In genomic region chr16:11201498-11202259, GRCh38 we compare ENCODE assay signal across 10 cellular contexts. TPM values are rescaled to one million over a fixed set of nuclear protein-coding genes. Genes with fewer than 3 reads are reported as not detected.
DNase-seq lines count a peak whose midpoint lies in the region; ATAC-seq, FAIRE-seq and TF ChIP-seq lines count a peak whose summit lies in the region.
"Had no signal": no experiment of that assay in that cellular context is flagged by ENCODE, and none has a peak within 500 bp of the region (broad histone marks: within the 10 kb centered on the region; RNA-seq: fewer than 3 reads in every experiment).

No MANE protein-coding gene starts in this region.

- CTCF ChIA-PET in A673 (lab: Charles Lee), result no interaction called here

- TF ChIP-seq POLR2A in H54 (IDR thresholded peaks at IDR 0.05; ENCODE audit: low read depth, low read length), result no peak

- H3K9me3 ChIP-seq in A673 (ENCODE audit: low read depth, low read length, poor library complexity, severe bottlenecking) (no peaks in the 10 kb centered on the region), SJCRH30 (replicated peaks) (no peaks in the 10 kb centered on the region)
- H3K9me3 ChIP-seq: right lobe of liver had no signal

- H3K4me3 ChIP-seq in A673 (ENCODE audit: low read depth, low read length, poor library complexity, severe bottlenecking) (no peak overlapping the region), SJCRH30 (no peak overlapping the region)
- H3K4me3 ChIP-seq: right lobe of liver had no signal

- intact Hi-C loops in A673 (cut with micrococcal nuclease; ENCODE audit: unreplicated experiment), result no loop called here

- no peak for TF ChIP-seq CTCF in A673 (conservative IDR thresholded peaks at IDR 0.05; ENCODE audit: low read depth, low read length)

- H3K27me3 ChIP-seq in A673 (replicated peaks; ENCODE audit: insufficient read depth, low read depth, low read length, poor library complexity) (no peaks in the 10 kb centered on the region), SJCRH30 (no peaks in the 10 kb centered on the region)
- H3K27me3 ChIP-seq: right lobe of liver had no signal

- DNase-seq in A673 (ENCODE audit: low spot score) (peak; percentile 29), H54 (ENCODE audit: insufficient read length, low spot score) (peak; percentile 79), SJCRH30 (peak; percentile 39 to 44), glomerular visceral epithelial cell (ENCODE audit: extremely low spot score) (peak; percentile 70), superior temporal gyrus (ENCODE audit: extremely low spot score) (no peak), G401 (ENCODE audit: low spot score) (no peak), T-helper 9 cell (no peak)
- DNase-seq: NCI-H1694 had no signal

- in situ Hi-C loops in G401 (cut with HindIII; ENCODE audit: low sequenced_read_pairs), result no loop called here

- POLR2A ChIA-PET in A673 (lab: Charles Lee; ENCODE audit: low non-redundant PET), result no interaction called here

- no peak overlapping the region for H3K27ac ChIP-seq in A673 (ENCODE audit: low read depth, low read length, poor library complexity, severe bottlenecking)
- H3K27ac ChIP-seq in SJCRH30, result peak overlapping the region; percentile 13; the same call in 1 of the 2 replicates
- H3K27ac ChIP-seq: right lobe of liver had no signal

- no peak for FAIRE-seq in H54 (lab: Jason Lieb, UNC)

- H3K4me1 ChIP-seq in A673 (ENCODE audit: insufficient read depth, low read length, poor library complexity, severe bottlenecking), result peaks cover 9% of the 10 kb centered on the region
- peaks cover 43% of the 10 kb centered on the region for H3K4me1 ChIP-seq in SJCRH30

- ATAC-seq in HG03095 (IDR thresholded peaks at IDR 0.05; ENCODE audit: unreplicated experiment), result no peak

- no peaks in the 10 kb centered on the region for H3K36me3 ChIP-seq in A673 (ENCODE audit: insufficient read depth, low read length, poor library complexity, severe bottlenecking)
- no peaks in the 10 kb centered on the region for H3K36me3 ChIP-seq in SJCRH30
- H3K36me3 ChIP-seq: right lobe of liver had no signal

- no TSS peak for BruUV-seq in A673 (replicated peaks; lab: Mats Ljungman, UMichigan)

RNA-seq across cellular contexts. Expression of gene SOCS1, which starts 54.3 kb away (rescaled TPM):
- total RNA-seq in A673 (2021), result 2.3 and 2.6 TPM in 2 replicates
- total RNA-seq in SJCRH30 (2014; rRNA removed; shearing (Covaris generic)), result 1.4 and 1.8 TPM in 2 replicates
- total RNA-seq in G401 (2014; rRNA removed; shearing (Covaris generic)), result 0.68 and 2.2 TPM in 2 replicates

Comparison
In these comparisons a context has a peak if more than half of its experiments do, and no peak if none do; other contexts are left out.
1. DNase-seq: peak in A673 (single experiment), H54 (single experiment), SJCRH30 (2 of 2) and glomerular visceral epithelial cell (single experiment); none in superior temporal gyrus (single experiment), G401 (single experiment) and T-helper 9 cell (single experiment).